In genomic region chr7:130344248-130344866, GRCh38 we compare ENCODE assay signal across 1 cellular context.
TF ChIP-seq lines count a peak whose summit lies in the region.

Gene CPA5 (plus strand): TSS chr7:130344816. CDS start chr7:130346486, 1,670 bp downstream.

TF ChIP-seq in GM23338, 12 proteins besides CTCF, POLR2A, EP300 and RAD21 (continued from another document):
- TF ChIP-seq, protein P1, sequence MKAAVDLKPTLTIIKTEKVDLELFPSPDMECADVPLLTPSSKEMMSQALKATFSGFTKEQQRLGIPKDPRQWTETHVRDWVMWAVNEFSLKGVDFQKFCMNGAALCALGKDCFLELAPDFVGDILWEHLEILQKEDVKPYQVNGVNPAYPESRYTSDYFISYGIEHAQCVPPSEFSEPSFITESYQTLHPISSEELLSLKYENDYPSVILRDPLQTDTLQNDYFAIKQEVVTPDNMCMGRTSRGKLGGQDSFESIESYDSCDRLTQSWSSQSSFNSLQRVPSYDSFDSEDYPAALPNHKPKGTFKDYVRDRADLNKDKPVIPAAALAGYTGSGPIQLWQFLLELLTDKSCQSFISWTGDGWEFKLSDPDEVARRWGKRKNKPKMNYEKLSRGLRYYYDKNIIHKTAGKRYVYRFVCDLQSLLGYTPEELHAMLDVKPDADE (IDR thresholded peaks at IDR 0.05): no peak
- TF ChIP-seq EZH2 (IDR thresholded peaks at IDR 0.05; ENCODE audit: low read depth, unreplicated experiment) (no peak), NANOG (IDR thresholded peaks at IDR 0.05; ENCODE audit: borderline replicate concordance) (no peak), ZNF114 (CRISPR knock-in tag; IDR thresholded peaks at IDR 0.05) (no peak), STAT1 (IDR thresholded peaks at IDR 0.05; ENCODE audit: unreplicated experiment) (no peak)
